Comparison of ENCODE assay signal across 9 cellular contexts in genomic region chr9:32603914-32604852, GRCh38.
DNase-seq lines count a peak whose midpoint lies in the region; ATAC-seq and TF ChIP-seq lines count a peak whose summit lies in the region.
"Had no signal": no experiment of that assay in that cellular context is flagged by ENCODE, and none has a peak within 500 bp of the region (broad histone marks: within the 10 kb centered on the region; RNA-seq: fewer than 3 reads in every experiment).

No MANE protein-coding gene starts in this region.

- peak; percentile 88 for ATAC-seq in GM21447 (IDR thresholded peaks at IDR 0.05; ENCODE audit: unreplicated experiment)
- peak; percentile 95 for ATAC-seq in HG03354 (IDR thresholded peaks at IDR 0.05; ENCODE audit: poor library complexity, severe bottlenecking, unreplicated experiment)
- no peak for ATAC-seq in GM18505 (IDR thresholded peaks at IDR 0.05; ENCODE audit: unreplicated experiment)

- DNase-seq in DMS53 (lab: John Stamatoyannopoulos, UW) (peak; percentile 67), astrocyte of the hippocampus (ENCODE audit: low read depth, low spot score) (peak; percentile 65), NCI-H2107 treated with DMSO at 0.1 percent for 48 hours (lab: John Stamatoyannopoulos, UW; ENCODE audit: unreplicated experiment) (no peak), ecto neural progenitor cell (ENCODE audit: low spot score) (no peak), medulla oblongata (ENCODE audit: extremely low spot score) (no peak)
- DNase-seq: activated gamma-delta T cell treated with Interleukin-2 at 50 U/mL for 16 hours had no signal

- TF ChIP-seq POLR2A in GM18505 (IDR thresholded peaks at IDR 0.05; ENCODE audit: borderline replicate concordance, extremely low read depth, insufficient read depth, insufficient read length), result no peak

Comparison
In these comparisons a context has a peak if more than half of its experiments do, and no peak if none do; other contexts are left out.
1. DNase-seq: peak in DMS53 (single experiment) and astrocyte of the hippocampus (single experiment); none in NCI-H2107 treated with DMSO at 0.1 percent for 48 hours (single experiment), ecto neural progenitor cell (single experiment) and medulla oblongata (single experiment).